In genomic region chr15:71607383-71607782, GRCh38 we compare ENCODE assay signal across 1 cellular context.
TF ChIP-seq lines count a peak whose summit lies in the region.

No MANE protein-coding gene starts in this region.

TF ChIP-seq in H1, 55 proteins besides CTCF, POLR2A, EP300 and RAD21:
- TF ChIP-seq CBX5 (IDR thresholded peaks at IDR 0.05; ENCODE audit: low read depth, low read length) (no peak), CTBP2 (IDR thresholded peaks at IDR 0.05; ENCODE audit: borderline replicate concordance, insufficient read depth, insufficient read length, low read length) (no peak), GABPA (IDR thresholded peaks at IDR 0.05; ENCODE audit: borderline replicate concordance, insufficient read depth, low read length) (no peak), PHF8 (conservative IDR thresholded peaks at IDR 0.05; ENCODE audit: low read depth, low read length) (no peak), SAP30 (IDR thresholded peaks at IDR 0.05; ENCODE audit: insufficient read depth, insufficient replicate concordance, low read length) (no peak), RBBP5 (IDR thresholded peaks at IDR 0.05; ENCODE audit: borderline replicate concordance, low read depth, low read length) (no peak), SP4 (IDR thresholded peaks at IDR 0.05; ENCODE audit: low read length) (no peak), ZNF274 (IDR thresholded peaks at IDR 0.05; ENCODE audit: borderline replicate concordance, extremely low read depth, low read length) (no peak), CHD7 (IDR thresholded peaks at IDR 0.05; ENCODE audit: insufficient replicate concordance, low read length) (no peak), GTF2F1 (IDR thresholded peaks at IDR 0.05; ENCODE audit: borderline replicate concordance, low read depth, low read length) (no peak), RNF2 (IDR thresholded peaks at IDR 0.05; ENCODE audit: borderline replicate concordance, low read depth, low read length, missing control alignments, poor library complexity, severe bottlenecking) (no peak), NANOG (IDR thresholded peaks at IDR 0.05; ENCODE audit: insufficient read depth, low read depth, low read length, poor library complexity, severe bottlenecking) (no peak), JUND (IDR thresholded peaks at IDR 0.05; ENCODE audit: low read length) (no peak), USF2 (IDR thresholded peaks at IDR 0.05; ENCODE audit: low read length) (no peak), TBP (IDR thresholded peaks at IDR 0.05; ENCODE audit: low read depth, low read length) (no peak), JUN (IDR thresholded peaks at IDR 0.05; ENCODE audit: low read depth, low read length) (no peak), RFX5 (IDR thresholded peaks at IDR 0.05; ENCODE audit: borderline replicate concordance, low read depth, low read length) (no peak)
TF ChIP-seq in H1: peak in this region for 0.
